20 cellular contexts compared by ENCODE assay signal in genomic region chr11:70712471-70712870, GRCh38.
DNase-seq lines count a peak whose midpoint lies in the region; ATAC-seq, FAIRE-seq and TF ChIP-seq lines count a peak whose summit lies in the region.
"Had no signal": no experiment of that assay in that cellular context is flagged by ENCODE, and none has a peak within 500 bp of the region (broad histone marks: within the 10 kb centered on the region; RNA-seq: fewer than 3 reads in every experiment).

No MANE protein-coding gene starts in this region.

- no peak overlapping the region for H3K4me2 ChIP-seq in H9 (ENCODE audit: insufficient read depth, insufficient read length, low read length)
- no peak overlapping the region for H3K4me2 ChIP-seq in mesendoderm (ENCODE audit: low read length)
- H3K4me2 ChIP-seq: smooth muscle cell had no signal

- no peak for ATAC-seq in HG03521 (IDR thresholded peaks at IDR 0.05; ENCODE audit: unreplicated experiment)

- no peaks in the 10 kb centered on the region; a peak in 1 of 7 replicates for H3K36me3 Mint-ChIP-seq in H9 (ENCODE audit: insufficient read depth in 1 of 3, low read depth in 3 of 3)
- H3K36me3 Mint-ChIP-seq: activated CD4-positive, alpha-beta memory T cell treated with anti-CD3 and anti-CD28 coated beads for 36 hours; activated naive CD4-positive, alpha-beta T cell treated with anti-CD3 and anti-CD28 coated beads, Interleukin-2, amount 50 U/mL, for 24 hours had no signal

- H3K79me2 ChIP-seq in H9 (ENCODE audit: insufficient read depth, low read length) (no peaks in the 10 kb centered on the region; the same call in 1 of the 2 replicates), mesendoderm (ENCODE audit: control insufficient read depth, insufficient read depth, low read length) (no peaks in the 10 kb centered on the region)

- H3K4ac ChIP-seq in H9 (ENCODE audit: low read depth, low read length): no peak overlapping the region
- no peak overlapping the region for H3K4ac ChIP-seq in mesendoderm (ENCODE audit: low read depth, low read length)

- no peaks in the 10 kb centered on the region for H3K79me1 ChIP-seq in H9 (ENCODE audit: insufficient read depth, low read depth, low read length, poor library complexity, severe bottlenecking)
- H3K79me1 ChIP-seq in mesendoderm (ENCODE audit: low read length): no peaks in the 10 kb centered on the region

- H3T11ph ChIP-seq in H9 (ENCODE audit: low read length): no peak overlapping the region

- no peak overlapping the region for H4K8ac ChIP-seq in H9 (replicated peaks; ENCODE audit: insufficient read length, low read depth, low read length)
- no peak overlapping the region for H4K8ac ChIP-seq in mesendoderm (ENCODE audit: low read depth, low read length)

- H2BK5ac ChIP-seq in H9 (ENCODE audit: insufficient read length, low read length) (no peak overlapping the region), mesendoderm (ENCODE audit: low read length) (no peak overlapping the region)

- H3K27me3 ChIP-seq in H9 (ENCODE audit: insufficient read depth, low read length) (no peaks in the 10 kb centered on the region), adipocyte (replicated peaks; ENCODE audit: control insufficient read depth, insufficient read depth, low read length) (peaks cover 5% of the 10 kb centered on the region), mesendoderm (ENCODE audit: insufficient read depth, low read length, poor library complexity) (no peaks in the 10 kb centered on the region)
- H3K27me3 ChIP-seq: brain microvascular endothelial cell had no signal

- peak overlapping the region in 1 of 3 experiments; percentile 49; a peak in 1 of 7 replicates for H3K27ac Mint-ChIP-seq in H9
- H3K27ac Mint-ChIP-seq: activated CD4-positive, alpha-beta memory T cell treated with anti-CD3 and anti-CD28 coated beads for 36 hours; activated naive CD4-positive, alpha-beta T cell treated with anti-CD3 and anti-CD28 coated beads, Interleukin-2, amount 50 U/mL, for 24 hours; activated T-cell treated with anti-CD3 and anti-CD28 coated beads, Interleukin-2, amount 50 U/mL, for 24 hours had no signal

- no peak overlapping the region for H2BK20ac ChIP-seq in H9 (ENCODE audit: low read depth, low read length, poor library complexity, severe bottlenecking)

- no peak overlapping the region for H2AFZ ChIP-seq in H9 (ENCODE audit: low read length)

- H3K4me1 ChIP-seq in H9 (ENCODE audit: insufficient read depth, low read length) (peaks cover 2% of the 10 kb centered on the region; the same call in 1 of the 2 replicates), adipocyte (ENCODE audit: control insufficient read depth, insufficient read depth, low read length) (no peaks in the 10 kb centered on the region), mesendoderm (ENCODE audit: control insufficient read depth, low read depth, low read length) (peaks cover 7% of the 10 kb centered on the region)

- H2BK120ac ChIP-seq in H9 (ENCODE audit: low read depth, low read length, poor library complexity, severe bottlenecking) (no peak overlapping the region), mesendoderm (ENCODE audit: low read depth, low read length) (no peak overlapping the region)

- DNase-seq in H9 (peak; percentile 50), adipocyte (ENCODE audit: low read depth) (peak; percentile 14), mesendoderm (peak; percentile 25), 8988T (no peak), HTR-8/SVneo (ENCODE audit: insufficient read length, low spot score) (no peak), RCC 7860 (ENCODE audit: low spot score) (no peak)
- DNase-seq: activated CD4-positive, alpha-beta memory T cell treated with anti-CD3 and anti-CD28 coated beads for 36 hours; activated T-cell treated with anti-CD3 and anti-CD28 coated beads, Interleukin-2, amount 50 U/mL, for 24 hours; AML-193; brain microvascular endothelial cell; dermis blood vessel endothelial cell; NCI-H1436; stimulated activated CD4-positive, alpha-beta T cell treated with anti-CD3 and anti-CD28 coated beads, Interleukin-4, amount 100 ng/mL, for 4 hours had no signal

- H3K9ac ChIP-seq in H9 (ENCODE audit: extremely low read depth, insufficient read length, low read length) (no peak overlapping the region), adipocyte (ENCODE audit: low read length) (no peak overlapping the region), mesendoderm (ENCODE audit: low read length) (no peak overlapping the region)

- H3K4me3 Mint-ChIP-seq in H9: no peak overlapping the region; a peak in 1 of 5 replicates
- H3K4me3 Mint-ChIP-seq: activated CD4-positive, alpha-beta memory T cell treated with anti-CD3 and anti-CD28 coated beads for 36 hours; activated naive CD4-positive, alpha-beta T cell treated with anti-CD3 and anti-CD28 coated beads, Interleukin-2, amount 50 U/mL, for 24 hours; activated T-cell treated with anti-CD3 and anti-CD28 coated beads, Interleukin-2, amount 50 U/mL, for 24 hours had no signal

- H3K27ac ChIP-seq in C4-2B: peak overlapping the region; percentile 51
- no peak overlapping the region for H3K27ac ChIP-seq in H9 (ENCODE audit: insufficient read length, low read depth, low read length)
- H3K27ac ChIP-seq in mesendoderm (ENCODE audit: low read depth, low read length): no peak overlapping the region
- H3K27ac ChIP-seq: brain microvascular endothelial cell, lower lobe of right lung, RWPE1 had no signal

- TF ChIP-seq CTCF in C4-2B (conservative IDR thresholded peaks at IDR 0.05): no peak
- no peak for TF ChIP-seq CTCF in H9 (conservative IDR thresholded peaks at IDR 0.05)

- H3K4me1 Mint-ChIP-seq in H9: peaks cover 21 to 41% of the 10 kb centered on the region in 2 experiments
- H3K4me1 Mint-ChIP-seq: activated naive CD4-positive, alpha-beta T cell treated with anti-CD3 and anti-CD28 coated beads, Interleukin-2, amount 50 U/mL, for 24 hours had no signal

- H4K5ac ChIP-seq in H9 (ENCODE audit: insufficient read length, low read depth, low read length) (no peak overlapping the region), mesendoderm (ENCODE audit: low read length) (no peak overlapping the region)

- no peak overlapping the region for H2BK12ac ChIP-seq in H9 (ENCODE audit: insufficient read length, low read depth, low read length)

- H3K23ac ChIP-seq in H9 (ENCODE audit: insufficient read length, low read depth, low read length) (no peak overlapping the region), mesendoderm (ENCODE audit: low read length) (no peak overlapping the region)

- no peak overlapping the region for H3K14ac ChIP-seq in H9 (ENCODE audit: insufficient read depth, low read length)

- no peak overlapping the region for H3K4me3 ChIP-seq in adipocyte (ENCODE audit: low read length)
- no peak overlapping the region for H3K4me3 ChIP-seq in mesendoderm (ENCODE audit: low read length)
- H3K4me3 ChIP-seq: lower lobe of right lung, smooth muscle cell had no signal

- no peak overlapping the region for H4K91ac ChIP-seq in H9 (ENCODE audit: insufficient read length, low read depth, low read length)

- H3K9me3 ChIP-seq in H9 (ENCODE audit: control insufficient read depth, low read depth, low read length) (no peaks in the 10 kb centered on the region), adipocyte (ENCODE audit: control insufficient read depth, low read length) (no peaks in the 10 kb centered on the region)
- H3K9me3 ChIP-seq: lower lobe of right lung had no signal

- FAIRE-seq in HTR-8/SVneo (lab: Jason Lieb, UNC): no peak
- FAIRE-seq in RCC 7860 (lab: Jason Lieb, UNC): no peak
- FAIRE-seq: GM12891 had no signal

- H2AK5ac ChIP-seq in H9 (ENCODE audit: insufficient read length, low read length) (no peak overlapping the region), mesendoderm (ENCODE audit: low read length) (no peak overlapping the region)

- no peaks in the 10 kb centered on the region for H3K23me2 ChIP-seq in H9 (ENCODE audit: insufficient read length, low read depth, low read length, poor library complexity, severe bottlenecking)

- H3K18ac ChIP-seq in H9 (ENCODE audit: insufficient read length, low read depth, low read length) (no peak overlapping the region), mesendoderm (ENCODE audit: low read length) (no peak overlapping the region)

- no peak overlapping the region for H2BK15ac ChIP-seq in H9 (ENCODE audit: low read depth, low read length)
- H2BK15ac ChIP-seq in mesendoderm (replicated peaks; ENCODE audit: low read depth): no peak overlapping the region

- H4K20me1 ChIP-seq in H9 (ENCODE audit: control insufficient read depth, insufficient read depth, insufficient read length): no peaks in the 10 kb centered on the region

- H3K56ac ChIP-seq in H9 (ENCODE audit: insufficient read length, low read depth, low read length): no peak overlapping the region
- H3K56ac ChIP-seq in mesendoderm (ENCODE audit: low read length): no peak overlapping the region

- no CpG with 5 or more reads among the region's 10 CpGs for WGBS in H9 (ENCODE audit: extremely low coverage, insufficient read length, low lambda C conversion rate)
- WGBS in mesendoderm (ENCODE audit: extremely low coverage, insufficient coverage, low lambda C conversion rate): no CpG with 5 or more reads among the region's 10 CpGs

- H3K27me3 Mint-ChIP-seq in H9 (ENCODE audit: low read depth): peaks cover 1% of the 10 kb centered on the region

- no peaks in the 10 kb centered on the region; a peak in 1 of 5 replicates for H3K9me3 Mint-ChIP-seq in H9
- H3K9me3 Mint-ChIP-seq: activated CD4-positive, alpha-beta memory T cell treated with anti-CD3 and anti-CD28 coated beads for 36 hours; activated naive CD4-positive, alpha-beta T cell treated with anti-CD3 and anti-CD28 coated beads, Interleukin-2, amount 50 U/mL, for 24 hours; activated T-cell treated with anti-CD3 and anti-CD28 coated beads, Interleukin-2, amount 50 U/mL, for 24 hours had no signal

- H3K36me3 ChIP-seq in adipocyte (ENCODE audit: control insufficient read depth, insufficient read depth, low read length, severe bottlenecking) (no peaks in the 10 kb centered on the region), mesendoderm (ENCODE audit: control insufficient read depth, insufficient read depth, low read length) (no peaks in the 10 kb centered on the region)
- H3K36me3 ChIP-seq: brain microvascular endothelial cell, lower lobe of right lung had no signal

Comparison
In these comparisons a context has a peak if more than half of its experiments do, and no peak if none do; other contexts are left out.
1. DNase-seq: peak in H9 (single experiment), adipocyte (single experiment) and mesendoderm (single experiment); none in 8988T (single experiment), HTR-8/SVneo (single experiment) and RCC 7860 (single experiment).